8 cellular contexts compared by ENCODE assay signal in the genomic region with DNA sequence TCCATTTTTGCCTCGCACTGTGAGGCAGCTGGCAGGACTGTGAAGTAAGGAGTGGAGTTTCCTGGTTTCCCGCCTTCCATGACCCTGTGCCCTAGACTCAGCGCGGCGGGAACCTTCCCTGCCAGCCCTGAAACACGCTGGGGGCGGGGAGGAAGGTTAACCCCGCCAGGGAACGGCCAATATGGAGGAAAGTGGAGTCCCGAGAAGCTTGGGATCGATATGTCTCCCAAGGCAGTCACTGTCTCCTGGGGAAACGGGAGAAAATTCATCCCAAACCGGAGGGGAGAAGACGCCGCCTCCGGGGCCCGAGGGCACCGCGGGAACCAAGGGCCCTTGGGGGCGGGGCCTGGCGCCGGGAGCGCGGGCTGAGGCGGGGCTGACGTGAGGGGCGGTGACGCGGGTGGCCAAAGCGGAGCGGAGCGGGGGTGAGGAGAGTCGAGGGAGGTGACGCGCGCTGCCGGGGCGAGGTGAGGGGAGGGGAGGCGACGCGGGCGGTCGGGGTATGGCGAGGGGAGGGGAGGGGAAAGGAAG. TPM values are rescaled to one million over a fixed set of nuclear protein-coding genes. Genes with fewer than 3 reads are reported as not detected.
DNase-seq lines count a peak whose midpoint lies in the region; ATAC-seq and TF ChIP-seq lines count a peak whose summit lies in the region.

A gene with protein sequence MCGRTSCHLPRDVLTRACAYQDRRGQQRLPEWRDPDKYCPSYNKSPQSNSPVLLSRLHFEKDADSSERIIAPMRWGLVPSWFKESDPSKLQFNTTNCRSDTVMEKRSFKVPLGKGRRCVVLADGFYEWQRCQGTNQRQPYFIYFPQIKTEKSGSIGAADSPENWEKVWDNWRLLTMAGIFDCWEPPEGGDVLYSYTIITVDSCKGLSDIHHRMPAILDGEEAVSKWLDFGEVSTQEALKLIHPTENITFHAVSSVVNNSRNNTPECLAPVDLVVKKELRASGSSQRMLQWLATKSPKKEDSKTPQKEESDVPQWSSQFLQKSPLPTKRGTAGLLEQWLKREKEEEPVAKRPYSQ (plus strand): TSS at position 432 of the 531 bp plus-strand sequence. CDS start 863 bp downstream, outside the sequence.

- peak; percentile 53 for DNase-seq in NCI-H2227 treated with DMSO at 0.1 percent for 48 hours (lab: John Stamatoyannopoulos, UW)
- DNase-seq in breast epithelium (ENCODE audit: low spot score in 2 of 2) = peak; percentile 86 to 92

- TF ChIP-seq POLR2A in breast epithelium (IDR thresholded peaks at IDR 0.05) = peak; percentile 31

- intact Hi-C loops in breast epithelium (cut with DNase I; ENCODE audit: low total_unique reads) = no loop called here

- H3K9ac ChIP-seq in iPS-18a (ENCODE audit: low read length) (peak within 1 kb of the TSS; percentile 79), skeletal muscle satellite cell (ENCODE audit: low read depth, low read length) (peak within 1 kb of the TSS; percentile 85)

- TF ChIP-seq CTCF in WI38 (IDR thresholded peaks at IDR 0.05; ENCODE audit: low read depth, low read length) (no peak), breast epithelium (IDR thresholded peaks at IDR 0.05) (peak in 1 of 3 donors; percentile 11)

- H3K27ac ChIP-seq in breast epithelium = peak within 1 kb of the TSS; percentile 93 to 96
- H3K27ac ChIP-seq in iPS-18a (ENCODE audit: low read length) = peak within 1 kb of the TSS; percentile 68

- H3K4me3 ChIP-seq in WI38 (ENCODE audit: low read depth, low read length) (peak within 1 kb of the TSS; percentile 78), breast epithelium (peak within 1 kb of the TSS; percentile 88 to 92 (median 90)), iPS-18a (ENCODE audit: low read length) (peak within 1 kb of the TSS; percentile 93), skeletal muscle satellite cell (ENCODE audit: low read length) (peak within 1 kb of the TSS; percentile 91)

- H3K36me3 ChIP-seq in breast epithelium (peaks cover 6% of the 10 kb centered on the region), iPS-18a (ENCODE audit: control insufficient read depth, low read depth, low read length) (peaks cover 38% of the 10 kb centered on the region), skeletal muscle satellite cell (ENCODE audit: insufficient read depth, low read length) (peaks cover 46% of the 10 kb centered on the region)

- H3K4me2 ChIP-seq in skeletal muscle satellite cell (ENCODE audit: low read length) = peak within 1 kb of the TSS; percentile 98

- H3K27me3 ChIP-seq in breast epithelium = no peaks in the 10 kb centered on the region
- no peaks in the 10 kb centered on the region for H3K27me3 ChIP-seq in iPS-18a (ENCODE audit: control insufficient read depth, insufficient read depth, low read length)
- H3K27me3 ChIP-seq in skeletal muscle satellite cell (ENCODE audit: control insufficient read depth, insufficient read depth, low read length) = no peaks in the 10 kb centered on the region

- H3K4me1 ChIP-seq in breast epithelium (peaks cover 0 to 8% of the 10 kb centered on the region in 2 donors), iPS-18a (ENCODE audit: control insufficient read depth, low read depth, low read length) (peaks cover 13% of the 10 kb centered on the region), skeletal muscle satellite cell (ENCODE audit: control insufficient read depth, insufficient read depth, low read length) (peaks cover 19% of the 10 kb centered on the region)

- no peaks in the 10 kb centered on the region for H3K9me3 ChIP-seq in breast epithelium
- H3K9me3 ChIP-seq in iPS-18a (ENCODE audit: control insufficient read depth, low read depth, low read length) = no peaks in the 10 kb centered on the region
- H3K9me3 ChIP-seq in skeletal muscle satellite cell (replicated peaks; ENCODE audit: low read length) = no peaks in the 10 kb centered on the region

- ATAC-seq in GM18511 (IDR thresholded peaks at IDR 0.05; ENCODE audit: unreplicated experiment) (peak; percentile 47), HG03108 (IDR thresholded peaks at IDR 0.05; ENCODE audit: unreplicated experiment) (peak; percentile 45), GM18519 (IDR thresholded peaks at IDR 0.05; ENCODE audit: low FRiP score, unreplicated experiment) (no peak)

RNA-seq across cellular contexts. Expression of the gene that starts here (rescaled TPM):
- total RNA-seq in breast epithelium = 10 to 100 TPM; 32.3 to 40.5 (median 32.8) TPM
- total RNA-seq in skeletal muscle satellite cell (2012; rRNA removed) = 11.6 and 15.7 TPM in 2 replicates
